ENCODE assay signal across 19 cellular contexts in the genomic region with DNA sequence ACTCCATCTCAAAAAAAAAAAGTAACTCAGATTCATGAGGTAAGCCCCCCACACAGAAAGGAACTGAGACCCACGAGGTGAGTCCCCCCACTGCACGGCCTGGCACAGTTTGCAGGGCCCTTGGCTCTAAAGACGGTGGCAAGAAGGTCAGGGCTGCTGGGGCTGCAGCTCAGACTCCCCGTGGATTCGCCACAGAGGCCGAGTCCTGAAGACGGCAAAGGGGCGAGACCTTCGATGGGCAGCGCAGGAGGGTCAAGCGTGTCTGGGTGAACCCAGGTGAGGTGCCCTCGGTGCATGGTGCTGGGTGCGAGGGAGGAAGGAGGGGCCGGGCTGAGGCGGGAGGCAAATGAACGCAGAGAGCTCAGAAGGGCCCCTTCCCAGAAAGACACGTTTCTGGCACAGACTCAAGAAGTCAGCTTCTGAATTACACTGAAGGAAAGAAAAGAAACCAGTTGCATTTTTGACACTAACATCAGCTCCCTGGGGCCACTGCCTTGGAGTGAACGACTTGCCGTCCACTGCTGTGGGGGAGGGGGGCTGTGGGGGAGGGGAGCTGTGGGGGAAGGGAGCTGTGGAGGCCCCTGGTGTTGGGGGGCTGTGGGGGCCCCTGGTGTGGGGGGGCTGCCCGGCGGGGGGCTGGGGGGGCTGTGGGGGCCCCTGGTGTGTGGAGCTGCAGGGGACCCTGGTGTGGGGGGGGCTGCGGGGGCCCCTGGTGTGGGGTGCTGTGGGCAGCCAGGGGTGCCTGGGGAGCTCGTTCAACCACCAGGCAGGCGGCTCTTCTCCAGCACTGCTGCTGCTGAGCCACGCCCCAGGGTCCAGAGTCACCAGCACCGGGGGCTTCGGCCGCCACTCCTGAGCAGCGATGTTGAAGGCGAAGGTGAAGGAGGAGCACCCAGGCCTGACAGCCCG.
A peak's percentile ranks its signal among the peaks of the same experiment; 100 is the strongest.
DNase-seq lines count a peak whose midpoint lies in the region; ATAC-seq and TF ChIP-seq lines count a peak whose summit lies in the region.
"Had no signal": no experiment of that assay in that cellular context is flagged by ENCODE, and none has a peak within 500 bp of the region (broad histone marks: within the 10 kb centered on the region; RNA-seq: fewer than 3 reads in every experiment).

No MANE protein-coding gene starts in this region.

- H3K27ac ChIP-seq in RWPE2 (ENCODE audit: poor library complexity, severe bottlenecking) (no peak overlapping the region), fibroblast of lung (ENCODE audit: insufficient read depth, low read length) (no peak overlapping the region), osteoblast (ENCODE audit: low read depth, low read length) (no peak overlapping the region), caudate nucleus (ENCODE audit: low read depth, low read length) (no peak overlapping the region)
- H3K27ac ChIP-seq: 22Rv1, SJSA1 had no signal

- peak; percentile 3 for DNase-seq in DMS79 treated with DMSO at 0.1 percent for 48 hours (lab: John Stamatoyannopoulos, UW)
- no peak for DNase-seq in DMS79 (lab: John Stamatoyannopoulos, UW)
- peak; percentile 58 for DNase-seq in RWPE2 (ENCODE audit: low spot score)
- no peak for DNase-seq in fibroblast of lung (ENCODE audit: low read depth in 2 of 2)
- DNase-seq in osteoblast (ENCODE audit: insufficient read length, low spot score, missing footprints), result peak; percentile 85
- DNase-seq in 8988T, result no peak
- DNase-seq in caudate nucleus (lab: John Stamatoyannopoulos, UW), result no peak
- no peak for DNase-seq in CD14-positive monocyte (ENCODE audit: low spot score)
- DNase-seq: DMS 273 treated with DMSO at 0.1 percent for 48 hours; NCI-H1105 treated with DMSO at 0.1 percent for 48 hours; NCI-H2029; NCI-H2171; NCI-H446 treated with DMSO at 0.1 percent for 48 hours; NK-92 treated with Interleukin-12 subunit alpha and Interleukin-12 subunit beta, amount 100 ng/mL, for 24 hours; OCI-M1; RPMI8226 had no signal

- no peak overlapping the region for H3K4me3 Mint-ChIP-seq in CD14-positive monocyte

- H3K27me3 ChIP-seq in RWPE2 (ENCODE audit: insufficient read depth, poor library complexity, severe bottlenecking), result no peaks in the 10 kb centered on the region
- H3K27me3 ChIP-seq in fibroblast of lung (ENCODE audit: control insufficient read depth, insufficient read depth, low read length), result no peaks in the 10 kb centered on the region
- H3K27me3 ChIP-seq in osteoblast (ENCODE audit: insufficient read depth, low read length), result no peaks in the 10 kb centered on the region
- H3K27me3 ChIP-seq: SJSA1 had no signal

- H3K9me3 Mint-ChIP-seq in CD14-positive monocyte, result peaks cover 6 to 23% (median 14%) of the 10 kb centered on the region in 7 donors

- H3K9me3 ChIP-seq in RWPE2 (ENCODE audit: severe bottlenecking) (no peaks in the 10 kb centered on the region), fibroblast of lung (ENCODE audit: control insufficient read depth, insufficient read depth, low read depth, low read length) (no peaks in the 10 kb centered on the region), osteoblast (ENCODE audit: low read depth, low read length) (no peaks in the 10 kb centered on the region)
- H3K9me3 ChIP-seq: HAP-1 had no signal

- peak overlapping the region in 1 of 7 donors; percentile 78 for H3K27ac Mint-ChIP-seq in CD14-positive monocyte

- H3K36me3 ChIP-seq in RWPE2 (ENCODE audit: low read depth), result no peaks in the 10 kb centered on the region
- no peaks in the 10 kb centered on the region for H3K36me3 ChIP-seq in fibroblast of lung (ENCODE audit: control insufficient read depth, insufficient read depth, low read length)
- no peaks in the 10 kb centered on the region for H3K36me3 ChIP-seq in osteoblast (ENCODE audit: insufficient read depth, low read length)
- H3K36me3 ChIP-seq: HAP-1 had no signal

- no peak for TF ChIP-seq CTCF in RWPE2 (IDR thresholded peaks at IDR 0.05; ENCODE audit: poor library complexity, severe bottlenecking)
- no peak for TF ChIP-seq CTCF in fibroblast of lung (conservative IDR thresholded peaks at IDR 0.05 in 1 of 2, IDR thresholded peaks at IDR 0.05 in 1 of 2; ENCODE audit: low read depth in 1 of 2, low read length in 2 of 2)
- TF ChIP-seq CTCF in osteoblast (IDR thresholded peaks at IDR 0.05; ENCODE audit: extremely low read depth, low read depth, low read length), result no peak
- no peak for TF ChIP-seq CTCF in CD14-positive monocyte (IDR thresholded peaks at IDR 0.05)

- H3K4me3 ChIP-seq in RWPE2 (ENCODE audit: severe bottlenecking), result no peak overlapping the region
- no peak overlapping the region for H3K4me3 ChIP-seq in fibroblast of lung (replicated peaks in 1 of 4; ENCODE audit: control extremely low read depth in 1 of 4, insufficient read depth in 1 of 4, low read depth in 3 of 4, low read length in 4 of 4)
- no peak overlapping the region for H3K4me3 ChIP-seq in osteoblast (ENCODE audit: insufficient read depth, low read length)
- H3K4me3 ChIP-seq: HAP-1, SJSA1 had no signal

- peak overlapping the region; percentile 25 for H3K4me2 ChIP-seq in fibroblast of lung (ENCODE audit: extremely low read depth, insufficient read depth, low read length)
- H3K4me2 ChIP-seq in osteoblast (ENCODE audit: insufficient read depth, low read length), result peak overlapping the region; percentile 62

- ATAC-seq in RWPE2 (ENCODE audit: low read depth), result no peak

- intact Hi-C loops in CD14-positive monocyte (cut with micrococcal nuclease), result no loop called here

- peaks cover 0 to 3% (median 2%) of the 10 kb centered on the region in 3 donors for H3K27me3 Mint-ChIP-seq in CD14-positive monocyte (ENCODE audit: low read depth in 3 of 3)

- H3K4me1 ChIP-seq in RWPE2 (ENCODE audit: insufficient read depth, poor library complexity, severe bottlenecking) (no peaks in the 10 kb centered on the region), fibroblast of lung (ENCODE audit: control insufficient read depth, extremely low read depth, insufficient read depth, low read length) (peaks cover 12% of the 10 kb centered on the region), osteoblast (ENCODE audit: insufficient read depth, low read length) (peaks cover 15% of the 10 kb centered on the region)
- H3K4me1 ChIP-seq: HAP-1 had no signal

- H3K4me1 Mint-ChIP-seq in CD14-positive monocyte, result no peaks in the 10 kb centered on the region

- H4K20me1 ChIP-seq in fibroblast of lung (ENCODE audit: control insufficient read depth, extremely low read depth, insufficient read depth, low read length), result no peaks in the 10 kb centered on the region
- H4K20me1 ChIP-seq in osteoblast (ENCODE audit: insufficient read depth, low read length), result no peaks in the 10 kb centered on the region

- peak overlapping the region; percentile 7 for H3K9ac ChIP-seq in fibroblast of lung (ENCODE audit: insufficient read depth, low read length)

- H3K79me2 ChIP-seq in fibroblast of lung (ENCODE audit: control insufficient read depth, insufficient read depth, low read length) (no peaks in the 10 kb centered on the region), osteoblast (ENCODE audit: insufficient read depth, low read length) (no peaks in the 10 kb centered on the region)

- peaks cover 63 to 77% of the 10 kb centered on the region in 2 donors for H3K36me3 Mint-ChIP-seq in CD14-positive monocyte

- H2AFZ ChIP-seq in fibroblast of lung (ENCODE audit: low read length) (no peak overlapping the region), osteoblast (ENCODE audit: low read length) (no peak overlapping the region)

Comparison
In these comparisons a context has a peak if more than half of its experiments do, and no peak if none do; other contexts are left out.
1. DNase-seq: peak in DMS79 treated with DMSO at 0.1 percent for 48 hours (single experiment), RWPE2 (single experiment) and osteoblast (single experiment); none in DMS79 (single experiment), fibroblast of lung (0 of 2), 8988T (single experiment), caudate nucleus (0 of 61) and CD14-positive monocyte (single experiment).